In the genomic region with DNA sequence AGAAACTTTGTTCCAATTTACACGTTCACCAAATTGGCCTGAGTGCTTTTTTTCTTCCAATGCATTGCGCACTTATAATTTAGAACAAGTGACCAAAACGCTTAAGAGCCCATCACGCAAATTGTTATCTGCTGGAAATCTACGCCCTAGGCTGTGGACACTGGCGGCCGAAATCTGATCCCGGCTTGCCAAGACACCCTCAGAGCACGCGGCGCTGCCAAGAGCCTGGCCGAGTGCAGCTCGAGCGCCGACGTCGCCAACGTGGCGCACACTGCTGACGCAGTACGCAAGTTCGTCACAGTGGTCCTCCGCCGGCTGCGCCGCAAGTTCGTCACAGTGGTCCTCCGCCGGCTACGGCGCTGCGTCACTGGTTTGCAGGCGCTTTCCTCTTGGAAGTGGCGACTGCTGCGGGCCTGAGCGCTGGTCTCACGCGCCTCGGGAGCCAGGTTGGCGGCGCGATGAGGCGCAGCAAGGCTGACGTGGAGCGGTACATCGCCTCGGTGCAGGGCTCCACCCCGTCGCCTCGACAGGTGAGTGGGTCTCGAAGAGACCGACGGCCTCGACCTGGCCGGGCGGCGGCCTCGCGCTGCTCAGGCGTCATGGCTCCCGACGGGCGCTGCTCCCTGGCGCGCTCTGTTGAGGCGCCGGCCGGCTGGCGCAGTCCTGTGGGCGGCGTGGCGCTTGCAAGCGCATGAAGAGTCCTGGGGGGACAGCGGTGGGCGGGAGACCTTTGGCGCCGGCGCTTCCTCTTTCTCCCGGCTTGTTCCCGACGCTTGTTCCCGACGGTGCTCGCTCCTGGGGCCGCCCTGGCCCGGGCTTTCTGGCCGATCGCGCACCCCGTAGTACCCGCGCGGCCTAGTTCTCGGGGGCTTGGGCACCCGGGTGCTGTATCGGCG, we compare ENCODE assay signal across 8 cellular contexts. TPM values are rescaled to one million over a fixed set of nuclear protein-coding genes. Genes with fewer than 3 reads are reported as not detected.
DNase-seq lines count a peak whose midpoint lies in the region; ATAC-seq and TF ChIP-seq lines count a peak whose summit lies in the region.

Gene RANBP2, plus strand, starts transcription at position 334 of the 896 bp plus-strand sequence. Its CDS starts 125 bp downstream, at position 459.

- 1% methylated on average over 96 of the region's 97 CpGs for WGBS in hepatocyte (ENCODE audit: low lambda C conversion rate, missing lambda C conversion rate)
- 0% methylated on average over 96 to 97 of the region's 97 CpGs for WGBS in aorta, 2 donors

- no peak for TF ChIP-seq CTCF in hepatocyte (IDR thresholded peaks at IDR 0.05; ENCODE audit: poor library complexity)

- H3K9me2 ChIP-seq in hepatocyte (replicated peaks; ENCODE audit: insufficient read depth) = no peaks in the 10 kb centered on the region

- peak; percentile 97 for ATAC-seq in GM18519 (IDR thresholded peaks at IDR 0.05; ENCODE audit: low FRiP score, unreplicated experiment)
- ATAC-seq in HG03045 (IDR thresholded peaks at IDR 0.05; ENCODE audit: unreplicated experiment) = peak; percentile 99
- peak; percentile 100 for ATAC-seq in aorta (ENCODE audit: low FRiP score)

- H3K4me3 ChIP-seq in hepatocyte (peak within 1 kb of the TSS; percentile 66), aorta (ENCODE audit: low read length in 2 of 2) (peak within 1 kb of the TSS; percentile 14 to 78)

- H3K36me3 ChIP-seq in hepatocyte (replicated peaks; ENCODE audit: insufficient read depth, low read depth) = no peaks in the 10 kb centered on the region
- H3K36me3 ChIP-seq in aorta (ENCODE audit: control insufficient read depth in 1 of 2, insufficient read depth in 2 of 2, low read length in 1 of 2) = no peaks in the 10 kb centered on the region

- H4K20me1 ChIP-seq in hepatocyte (ENCODE audit: insufficient read depth, poor library complexity, severe bottlenecking) = peaks cover 21% of the 10 kb centered on the region

- H3K27ac ChIP-seq in hepatocyte (peak within 1 kb of the TSS; percentile 94), aorta (ENCODE audit: low read depth in 1 of 2, low read length in 2 of 2) (peak within 1 kb of the TSS; percentile 76 to 93)

- intact Hi-C loops in aorta (cut with DNase I) = no loop called here

- DNase-seq in NCI-H2081 treated with DMSO at 0.1 percent for 48 hours (lab: John Stamatoyannopoulos, UW) (peak; percentile 82), T1000 (lab: John Stamatoyannopoulos, UW) (peak; percentile 87), astrocyte of the hippocampus (ENCODE audit: low read depth, low spot score) (peak; percentile 99), hepatocyte (ENCODE audit: low spot score) (peak; percentile 96), renal cortical epithelial cell (ENCODE audit: low read depth) (peak; percentile 93), aorta (peak; percentile 98 to 99)

- no peaks in the 10 kb centered on the region for H3K27me3 ChIP-seq in hepatocyte
- no peaks in the 10 kb centered on the region for H3K27me3 ChIP-seq in aorta (ENCODE audit: control insufficient read depth in 1 of 2, insufficient read depth in 2 of 2, low read length in 1 of 2)

- H3K9me3 ChIP-seq in hepatocyte (ENCODE audit: low read depth) = no peaks in the 10 kb centered on the region
- no peaks in the 10 kb centered on the region for H3K9me3 ChIP-seq in aorta (ENCODE audit: control insufficient read depth, low read length)

- peaks cover 39% of the 10 kb centered on the region for H3K79me2 ChIP-seq in hepatocyte

- H3K4me2 ChIP-seq in hepatocyte = peak within 1 kb of the TSS; percentile 80

- H3K4me1 ChIP-seq in hepatocyte (ENCODE audit: insufficient read depth) (peaks cover 3% of the 10 kb centered on the region), aorta (ENCODE audit: control insufficient read depth in 1 of 2, insufficient read depth in 2 of 2, low read length in 2 of 2) (no peaks in the 10 kb centered on the region)

- H2AFZ ChIP-seq in hepatocyte = peak within 1 kb of the TSS; percentile 97

RNA-seq across cellular contexts. Expression of gene RANBP2, which starts in this region (rescaled TPM):
- total RNA-seq in hepatocyte = 66.1 and 72.9 TPM in 2 replicates
- polyA plus RNA-seq in hepatocyte = 9.6 and 13.5 TPM in 2 replicates
- total RNA-seq in renal cortical epithelial cell = 74.8 and 112 TPM in 2 replicates
- total RNA-seq in aorta = 10 to 100 TPM; 76.6 to 82.7 TPM
- polyA plus RNA-seq in aorta = 10 to 100 TPM; 13.5 to 15.1 TPM

Comparison
In these comparisons a context has a peak if more than half of its experiments do, and no peak if none do; other contexts are left out.
1. Peak in every context shown above with its lines: DNase-seq, ATAC-seq, H3K4me3 ChIP-seq and H3K27ac ChIP-seq.